Comparison of ENCODE assay signal across 9 cellular contexts in genomic region chr16:69286941-69287713, GRCh38. TPM values are rescaled to one million over a fixed set of nuclear protein-coding genes. Genes with fewer than 3 reads are reported as not detected.
DNase-seq lines count a peak whose midpoint lies in the region; ATAC-seq and TF ChIP-seq lines count a peak whose summit lies in the region.
"Had no signal": no experiment of that assay in that cellular context is flagged by ENCODE, and none has a peak within 500 bp of the region (broad histone marks: within the 10 kb centered on the region; RNA-seq: fewer than 3 reads in every experiment).

No MANE protein-coding gene starts in this region.

- intact Hi-C loops in colonic mucosa (cut with DNase I): no loop called here
- intact Hi-C loops in transverse colon (cut with DNase I; ENCODE audit: low total_unique reads): loop anchor here (1.0 kb wide), 1 partner anchor 137 kb away; no protein-coding TSS in a partner anchor

- peaks cover 23% of the 10 kb centered on the region; the same call in 1 of the 2 replicates for H3K79me2 ChIP-seq in SK-N-SH (ENCODE audit: insufficient read depth)

- TF ChIP-seq EP300 in SK-N-SH (IDR thresholded peaks at IDR 0.05; ENCODE audit: borderline replicate concordance in 1 of 2, low read depth in 1 of 2, low read length in 1 of 2): no peak
- TF ChIP-seq EP300 in transverse colon (IDR thresholded peaks at IDR 0.05; ENCODE audit: low read depth): no peak

- POLR2A ChIA-PET in SK-N-SH (lab: Yijun Ruan, JAX): interaction anchor here (0.5 kb wide), 1 partner anchor 100 kb away, joined by 3 read pairs; the partner anchor contains the start of gene SNTB2

- H3F3A ChIP-seq in SK-N-SH (replicated peaks; ENCODE audit: insufficient read depth): no peaks in the 10 kb centered on the region

- H4K20me1 ChIP-seq in SK-N-SH (ENCODE audit: insufficient read depth): no peaks in the 10 kb centered on the region

- no peak for ATAC-seq in GM21786 (IDR thresholded peaks at IDR 0.05; ENCODE audit: unreplicated experiment)
- ATAC-seq: stimulated activated effector memory CD8-positive, alpha-beta T cell treated with anti-CD3 and anti-CD28 coated beads, Interleukin-12 subunit alpha, Interleukin-12 subunit beta, amount 100 ng/mL, for 72 hours had no signal

- H3K4me3 ChIP-seq in SK-N-SH (ENCODE audit: low read depth in 2 of 2, low read length in 1 of 2) (no peak overlapping the region), colonic mucosa (no peak overlapping the region), transverse colon (no peak overlapping the region)

- peak; percentile 73 for TF ChIP-seq RAD21 in SK-N-SH (IDR thresholded peaks at IDR 0.05; ENCODE audit: low read length)

- no peak overlapping the region for H2AFZ ChIP-seq in SK-N-SH (ENCODE audit: low read depth)

- H3K9ac ChIP-seq in SK-N-SH (no peak overlapping the region), colonic mucosa (ENCODE audit: low read depth in 2 of 2, low read length in 2 of 2) (no peak overlapping the region)

- H3K4me2 ChIP-seq in SK-N-SH: no peak overlapping the region

- peak; percentile 67 for TF ChIP-seq CTCF in SK-N-SH (IDR thresholded peaks at IDR 0.05)
- peak; percentile 59 for TF ChIP-seq CTCF in colonic mucosa (IDR thresholded peaks at IDR 0.05)
- TF ChIP-seq CTCF in transverse colon (IDR thresholded peaks at IDR 0.05): peak; percentile 65 to 74 (median 67)

- no peak for TF ChIP-seq POLR2A in transverse colon (IDR thresholded peaks at IDR 0.05)

- H3K27ac ChIP-seq in SK-N-SH (ENCODE audit: low read depth in 2 of 2, low read length in 1 of 2) (no peak overlapping the region), colonic mucosa (no peak overlapping the region), transverse colon (no peak overlapping the region)

- WGBS in SK-N-SH (ENCODE audit: low lambda C conversion rate): 59% methylated on average over 12 of the region's 13 CpGs
- 63 to 71% methylated on average over 6 to 13 of the region's 13 CpGs for WGBS in transverse colon (ENCODE audit: low coverage in 1 of 2), 2 donors

- peak; percentile 1 for DNase-seq in NCI-H2029 treated with DMSO at 0.1 percent for 48 hours (lab: John Stamatoyannopoulos, UW)
- DNase-seq in NCI-H2029 (lab: John Stamatoyannopoulos, UW): no peak
- peak; percentile 58 for DNase-seq in KBM-7
- DNase-seq in SK-N-SH: peak; percentile 39
- peak; percentile 67 for DNase-seq in colonic mucosa
- peak; percentile 73 to 85 for DNase-seq in lung microvascular endothelial cell (ENCODE audit: low read depth in 2 of 2)
- peak; percentile 26 for DNase-seq in transverse colon

- CTCF ChIA-PET in SK-N-SH (lab: Yijun Ruan, JAX): interaction anchor here (0.6 to 8.1 kb wide), 18 partner anchors 8 to 758 kb away, joined by 3 to 95 read pairs (median 4); no protein-coding TSS in a partner anchor

- H3K9me2 ChIP-seq in SK-N-SH: no peaks in the 10 kb centered on the region

- peaks cover 0 to 5% of the 10 kb centered on the region in 2 experiments; a peak in 1 of 4 replicates for H3K4me1 ChIP-seq in SK-N-SH (ENCODE audit: control insufficient read depth in 1 of 2, insufficient read depth in 2 of 2, low read depth in 1 of 2, low read length in 1 of 2)
- H3K4me1 ChIP-seq in colonic mucosa: no peaks in the 10 kb centered on the region
- H3K4me1 ChIP-seq in transverse colon: peaks cover 0 to 3% (median 0%) of the 10 kb centered on the region in 4 donors

- H3K27me3 ChIP-seq in SK-N-SH (ENCODE audit: insufficient read depth): no peaks in the 10 kb centered on the region
- H3K27me3 ChIP-seq in colonic mucosa: no peaks in the 10 kb centered on the region
- H3K27me3 ChIP-seq in transverse colon: no peaks in the 10 kb centered on the region

- in situ Hi-C loops in KBM-7 (cut with MboI; ENCODE audit: low pct_unique_long_range_greater_than_20kb, low sequenced_read_pairs): no loop called here
- in situ Hi-C loops in transverse colon (cut with MboI; ENCODE audit: low pct_ligation_motif_present in 1 of 4, low pct_unique_long_range_greater_than_20kb in 1 of 4, low sequenced_read_pairs in 3 of 4): loop anchor here (5.0 to 25.0 kb wide), 3 partner anchors 135 to 400 kb away; no protein-coding TSS in a partner anchor

- no peaks in the 10 kb centered on the region for H3K9me3 ChIP-seq in SK-N-SH
- no peaks in the 10 kb centered on the region for H3K9me3 ChIP-seq in colonic mucosa
- H3K9me3 ChIP-seq in transverse colon: no peaks in the 10 kb centered on the region

- H3K36me3 ChIP-seq in SK-N-SH (replicated peaks in 1 of 2; ENCODE audit: control insufficient read depth in 1 of 2, insufficient read depth in 2 of 2, low read length in 1 of 2) (peaks cover 0 to 35% of the 10 kb centered on the region in 2 experiments), colonic mucosa (no peaks in the 10 kb centered on the region), transverse colon (peaks cover 0 to 16% (median 0%) of the 10 kb centered on the region in 4 donors)

TF ChIP-seq in SK-N-SH, 30 proteins besides CTCF, POLR2A, EP300 and RAD21:
- TF ChIP-seq REST (IDR thresholded peaks at IDR 0.05; ENCODE audit: low read depth, low read length) (no peak), SMC3 (IDR thresholded peaks at IDR 0.05; ENCODE audit: low read depth, low read length) (peak; percentile 54)

RNA-seq across cellular contexts. Expression of gene VPS4A, which starts 24.0 kb away (rescaled TPM):
- polyA plus RNA-seq in SK-N-SH (2012; rRNA removed): 18.4 and 20.8 TPM in 2 replicates
- polyA plus RNA-seq in SK-N-SH (2012; cell fraction: cytosol; rRNA removed): 12.9 and 17.4 TPM in 2 replicates
- polyA plus RNA-seq in SK-N-SH (2012; cell fraction: nucleus; rRNA removed): 46.5 and 50.8 TPM in 2 replicates
- total RNA-seq in colonic mucosa (10 to 100 TPM; 32.0 to 33.6 TPM), lung microvascular endothelial cell (24.6 and 32.7 TPM in 2 replicates), transverse colon (100 to 1,000 TPM in 1 of 4 donors, 10 to 100 TPM in 3; 11.9 to 151 (median 42.7) TPM)

RNA-seq across cellular contexts. Expression of gene PDF, which starts 43.3 kb away (rescaled TPM):
- 21.4 and 22.0 TPM in 2 replicates for polyA plus RNA-seq in SK-N-SH (2012; rRNA removed)
- polyA plus RNA-seq in SK-N-SH (2012; cell fraction: cytosol; rRNA removed): 21.3 and 22.0 TPM in 2 replicates
- 11.5 and 13.6 TPM in 2 replicates for polyA plus RNA-seq in SK-N-SH (2012; cell fraction: nucleus; rRNA removed)
- total RNA-seq in colonic mucosa: 10 to 100 TPM; 13.2 to 35.1 TPM
- total RNA-seq in lung microvascular endothelial cell: 9.2 and 12.1 TPM in 2 replicates
- total RNA-seq in transverse colon: 10 to 100 TPM in 2 of 4 donors, 1 to 10 TPM in 2; 2.2 to 19.5 (median 8.8) TPM

RNA-seq across cellular contexts. Expression of gene COG8, which starts 52.2 kb away (rescaled TPM):
- polyA plus RNA-seq in SK-N-SH (2012; rRNA removed): 30.2 and 37.2 TPM in 2 replicates
- 18.8 and 25.3 TPM in 2 replicates for polyA plus RNA-seq in SK-N-SH (2012; cell fraction: cytosol; rRNA removed)
- 36.7 and 41.4 TPM in 2 replicates for polyA plus RNA-seq in SK-N-SH (2012; cell fraction: nucleus; rRNA removed)
- total RNA-seq in colonic mucosa (10 to 100 TPM; 28.4 to 44.5 TPM), lung microvascular endothelial cell (13.1 and 21.0 TPM in 2 replicates), transverse colon (10 to 100 TPM; 29.5 to 52.0 (median 48.3) TPM)

RNA-seq across cellular contexts. Expression of gene NIP7, which starts 52.4 kb away (rescaled TPM):
- 19.0 and 22.8 TPM in 2 replicates for polyA plus RNA-seq in SK-N-SH (2012; rRNA removed)
- polyA plus RNA-seq in SK-N-SH (2012; cell fraction: cytosol; rRNA removed): 24.7 and 29.3 TPM in 2 replicates
- 16.0 and 18.5 TPM in 2 replicates for polyA plus RNA-seq in SK-N-SH (2012; cell fraction: nucleus; rRNA removed)
- total RNA-seq in colonic mucosa: 10 to 100 TPM; 22.0 to 23.7 TPM
- 19.4 and 26.8 TPM in 2 replicates for total RNA-seq in lung microvascular endothelial cell
- 10 to 100 TPM in 2 of 4 donors, 1 to 10 TPM in 2; 1.8 to 17.3 (median 8.9) TPM for total RNA-seq in transverse colon
